28 cellular contexts compared by ENCODE assay signal in the genomic region with DNA sequence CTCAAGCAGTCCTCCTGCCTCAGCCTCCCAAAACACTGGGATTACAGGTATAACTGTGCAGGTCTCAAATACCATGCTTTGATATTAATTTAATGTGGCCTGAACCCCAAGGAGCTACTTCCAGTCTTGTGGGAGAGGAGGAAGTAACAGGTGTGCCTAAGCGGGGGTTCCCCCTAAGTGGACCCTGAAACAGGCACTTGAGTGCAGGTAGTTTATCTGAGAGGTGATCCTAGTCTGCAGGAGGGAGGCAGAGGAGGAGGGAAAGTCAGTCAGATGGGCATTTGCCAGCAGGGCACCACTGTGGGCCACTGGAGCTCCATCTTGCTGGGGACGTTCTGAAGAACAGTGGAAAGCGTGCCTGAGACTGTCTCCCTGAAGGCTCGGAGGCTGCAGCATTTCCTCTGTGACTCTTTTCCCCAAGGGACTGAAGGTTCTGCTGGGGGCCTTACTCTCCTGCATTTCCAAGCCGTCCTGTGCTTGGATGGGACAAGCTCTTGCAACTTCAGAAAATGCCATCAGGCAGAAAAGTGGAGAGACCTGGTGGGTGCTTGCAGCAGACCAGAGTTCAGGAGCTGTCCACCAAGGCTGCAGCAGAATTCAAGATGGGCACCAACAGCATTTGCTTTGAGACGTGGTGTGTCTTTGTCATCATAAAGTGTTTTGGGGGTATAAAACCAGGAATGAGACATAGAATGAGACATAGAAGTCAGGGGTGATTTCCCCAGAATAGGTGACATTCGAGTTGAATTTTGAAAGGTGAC.
"Had no signal": no experiment of that assay in that cellular context is flagged by ENCODE, and none has a peak within 500 bp of the region (broad histone marks: within the 10 kb centered on the region; RNA-seq: fewer than 3 reads in every experiment).

No MANE protein-coding gene starts in this region.

- H3K4me1 ChIP-seq: colonic mucosa, foreskin keratinocyte had no signal

- H3K27ac ChIP-seq: brain microvascular endothelial cell, colonic mucosa, dorsolateral prefrontal cortex, foreskin keratinocyte, gastrocnemius medialis, heart left ventricle had no signal

- H3K9me3 ChIP-seq: colonic mucosa, gastrocnemius medialis, heart left ventricle had no signal

- ATAC-seq: activated CD4-positive, alpha-beta T cell treated with anti-CD3 and anti-CD28 coated beads for 36 hours; activated T-cell treated with anti-CD3 and anti-CD28 coated beads, Interleukin-2, amount 50 U/mL, for 4 hours; activated T-helper 17 cell treated with anti-CD3 and anti-CD28 coated beads, Interleukin-2, amount 50 U/mL, for 72 hours; foreskin keratinocyte; gastrocnemius medialis; heart left ventricle had no signal

- H3K36me3 ChIP-seq: brain microvascular endothelial cell, colonic mucosa, gastrocnemius medialis, heart left ventricle had no signal

- DNase-seq: activated CD4-positive, alpha-beta memory T cell treated with anti-CD3 and anti-CD28 coated beads for 36 hours; activated CD4-positive, alpha-beta T cell treated with anti-CD3 and anti-CD28 coated beads for 36 hours; activated CD4-positive, alpha-beta T cell treated with anti-CD3 and anti-CD28 coated beads, Interleukin-2, amount 10 ng/mL, durations not matched to agents 24 days and 14 days; activated CD4-positive, CD25-positive, alpha-beta regulatory T cell; activated CD4-positive, CD25-positive, alpha-beta regulatory T cell treated with anti-CD3 and anti-CD28 coated beads, Interleukin-2, amount 50 U/mL, for 72 hours; activated CD8-positive, alpha-beta memory T cell treated with anti-CD3 and anti-CD28 coated beads for 24 hours; activated effector memory CD4-positive, alpha-beta T cell treated with Interleukin-2 at 50 U/mL for 16 hours; activated gamma-delta T cell treated with Interleukin-2 at 50 U/mL for 16 hours; activated naive CD4-positive, alpha-beta T cell treated with anti-CD3 and anti-CD28 coated beads, Interleukin-2, amount 50 U/mL, for 16 hours; activated naive CD4-positive, alpha-beta T cell treated with Interleukin-2 at 50 U/mL for 16 hours; activated T-cell treated with anti-CD3 and anti-CD28 coated beads, Interleukin-2, amount 50 U/mL, for 4 hours; amniotic stem cell; anterior cingulate cortex; brain microvascular endothelial cell; caudate nucleus; cerebellar nuclear complex; colonic mucosa; dorsolateral prefrontal cortex; effector memory CD4-positive, alpha-beta T cell; endodermal cell; foreskin keratinocyte; gastrocnemius medialis; glutamatergic neuron; heart left ventricle; T-helper 2 cell had no signal

- H3K4me3 ChIP-seq: colonic mucosa, dorsolateral prefrontal cortex, gastrocnemius medialis, heart left ventricle had no signal

- FAIRE-seq: astrocyte, bronchial epithelial cell had no signal
